ENCODE assay signal across 20 cellular contexts in genomic region chr1:74455390-74455789, GRCh38. TPM values are rescaled to one million over a fixed set of nuclear protein-coding genes. Genes with fewer than 3 reads are reported as not detected.
DNase-seq lines count a peak whose midpoint lies in the region; ATAC-seq and TF ChIP-seq lines count a peak whose summit lies in the region.
"Had no signal": no experiment of that assay in that cellular context is flagged by ENCODE, and none has a peak within 500 bp of the region (broad histone marks: within the 10 kb centered on the region; RNA-seq: fewer than 3 reads in every experiment).

No MANE protein-coding gene starts in this region.

- no peak overlapping the region for H3K4me3 Mint-ChIP-seq in activated T-helper 17 cell treated with anti-CD3 and anti-CD28 coated beads, Interleukin-2, amount 50 U/mL, for 72 hours
- no peak overlapping the region for H3K4me3 Mint-ChIP-seq in GM23338
- H3K4me3 Mint-ChIP-seq: CD4-positive, alpha-beta memory T cell had no signal

- H3K4me3 ChIP-seq in fibroblast of mammary gland (ENCODE audit: control insufficient read depth, low read depth, low read length): no peak overlapping the region
- no peak overlapping the region for H3K4me3 ChIP-seq in GM23338
- H3K4me3 ChIP-seq: A549 had no signal

- no peaks in the 10 kb centered on the region for H3K79me2 ChIP-seq in GM23338 (replicated peaks; ENCODE audit: insufficient read depth)

- H3K36me3 Mint-ChIP-seq in activated T-helper 17 cell treated with anti-CD3 and anti-CD28 coated beads, Interleukin-2, amount 50 U/mL, for 72 hours (ENCODE audit: low read depth): no peaks in the 10 kb centered on the region
- H3K36me3 Mint-ChIP-seq in GM23338 (ENCODE audit: low read depth): no peaks in the 10 kb centered on the region
- H3K36me3 Mint-ChIP-seq: CD4-positive, alpha-beta memory T cell had no signal

- H3K27ac ChIP-seq in GM23338 (ENCODE audit: low read depth): no peak overlapping the region
- H3K27ac ChIP-seq: A549 had no signal

- TF ChIP-seq CTCF in fibroblast of mammary gland (conservative IDR thresholded peaks at IDR 0.05; ENCODE audit: control insufficient read depth, insufficient read depth, low read depth, low read length) (no peak), GM23338 (conservative IDR thresholded peaks at IDR 0.05; ENCODE audit: low read depth in 2 of 2) (no peak)

- no peak overlapping the region for H2AFZ ChIP-seq in GM23338

- H3K4me1 ChIP-seq in GM23338 (ENCODE audit: insufficient read depth): no peaks in the 10 kb centered on the region
- H3K4me1 ChIP-seq: A549 had no signal

- no peaks in the 10 kb centered on the region for H3K4me1 Mint-ChIP-seq in activated T-helper 17 cell treated with anti-CD3 and anti-CD28 coated beads, Interleukin-2, amount 50 U/mL, for 72 hours
- H3K4me1 Mint-ChIP-seq in GM23338: no peaks in the 10 kb centered on the region
- H3K4me1 Mint-ChIP-seq: CD4-positive, alpha-beta memory T cell had no signal

- peaks cover 3% of the 10 kb centered on the region for H3K27me3 Mint-ChIP-seq in activated T-helper 17 cell treated with anti-CD3 and anti-CD28 coated beads, Interleukin-2, amount 50 U/mL, for 72 hours
- H3K27me3 Mint-ChIP-seq in GM23338 (ENCODE audit: insufficient read depth, low read depth, poor library complexity): no peaks in the 10 kb centered on the region
- H3K27me3 Mint-ChIP-seq: CD4-positive, alpha-beta memory T cell had no signal

- no peaks in the 10 kb centered on the region for H3K9me2 ChIP-seq in GM23338 (ENCODE audit: insufficient read depth)

- no peak overlapping the region for H3K4me2 ChIP-seq in GM23338
- H3K4me2 ChIP-seq: A549 had no signal

- no peaks in the 10 kb centered on the region for H3K9me3 Mint-ChIP-seq in activated T-helper 17 cell treated with anti-CD3 and anti-CD28 coated beads, Interleukin-2, amount 50 U/mL, for 72 hours
- peaks cover 3% of the 10 kb centered on the region; the same call in 1 of the 3 replicates for H3K9me3 Mint-ChIP-seq in GM23338

- DNase-seq in HCEC 1CT (peak; percentile 26), fibroblast of mammary gland (ENCODE audit: low read depth) (peak; percentile 10), Kasumi-1 (lab: John Stamatoyannopoulos, UW) (no peak), GM23338 (ENCODE audit: low spot score) (no peak)
- no peak for DNase-seq in stimulated activated CD4-positive, alpha-beta T cell treated with anti-CD3 and anti-CD28 coated beads, Interleukin-4, amount 100 ng/mL, for 1 hour
- DNase-seq: 8988T; C1 segment of cervical spinal cord; Calu3; CD4-positive, alpha-beta memory T cell; COR-L47; DMS53; DMS79 treated with DMSO at 0.1 percent for 48 hours; GF-D8; GOT3 had no signal

- no peaks in the 10 kb centered on the region for H3K36me3 ChIP-seq in GM23338 (ENCODE audit: insufficient read depth)

- no peaks in the 10 kb centered on the region for H4K20me1 ChIP-seq in GM23338 (replicated peaks; ENCODE audit: insufficient read depth)

- no peak overlapping the region for H3K27ac Mint-ChIP-seq in activated T-helper 17 cell treated with anti-CD3 and anti-CD28 coated beads, Interleukin-2, amount 50 U/mL, for 72 hours
- H3K27ac Mint-ChIP-seq in GM23338: no peak overlapping the region
- H3K27ac Mint-ChIP-seq: CD4-positive, alpha-beta memory T cell had no signal

- peak; percentile 24 for ATAC-seq in activated T-helper 17 cell treated with anti-CD3 and anti-CD28 coated beads, Interleukin-2, amount 50 U/mL, for 72 hours (replicated peaks)
- ATAC-seq in HG03045 (IDR thresholded peaks at IDR 0.05; ENCODE audit: unreplicated experiment) (no peak), GM23338 (no peak)
- ATAC-seq: A549, HCT116 had no signal

- no peaks in the 10 kb centered on the region for H3K27me3 ChIP-seq in GM23338 (ENCODE audit: insufficient read depth)

- no peaks in the 10 kb centered on the region for H3F3A ChIP-seq in GM23338 (replicated peaks; ENCODE audit: low read depth)

TF ChIP-seq in GM23338, 12 proteins besides CTCF, POLR2A, EP300 and RAD21:
- TF ChIP-seq JUNB (IDR thresholded peaks at IDR 0.05; ENCODE audit: unreplicated experiment): no peak
- no peak for TF ChIP-seq POLR2AphosphoS5 (IDR thresholded peaks at IDR 0.05; ENCODE audit: low read depth)
- TF ChIP-seq CREB1 (CRISPR knock-in tag; IDR thresholded peaks at IDR 0.05; ENCODE audit: low read depth): no peak

RNA-seq across cellular contexts. Expression of gene LRRC53, which starts 57.0 kb away (rescaled TPM):
- total RNA-seq in activated T-helper 17 cell treated with anti-CD3 and anti-CD28 coated beads, Interleukin-2, amount 50 U/mL, for 72 hours: not detected
- total RNA-seq in GM23338 (2014; rRNA removed; shearing (Covaris generic)): not detected in 2 replicates
- not detected in 2 replicates for polyA plus RNA-seq in GM23338 (2016; fragmentation: Nextera tagmentation; extraction: Ambion mirVana)
- total RNA-seq: Calu3; CD4-positive, alpha-beta memory T cell; Daoy had no signal
- polyA plus RNA-seq: A549; BJ; CD4-positive, alpha-beta memory T cell had no signal

Comparison
In these comparisons a context has a peak if more than half of its experiments do, and no peak if none do; other contexts are left out.
1. DNase-seq: peak in HCEC 1CT (single experiment) and fibroblast of mammary gland (single experiment); none in stimulated activated CD4-positive, alpha-beta T cell treated with anti-CD3 and anti-CD28 coated beads, Interleukin-4, amount 100 ng/mL, for 1 hour (single experiment), Kasumi-1 (0 of 2) and GM23338 (single experiment).